ENCODE assay signal across 9 cellular contexts in the genomic region with DNA sequence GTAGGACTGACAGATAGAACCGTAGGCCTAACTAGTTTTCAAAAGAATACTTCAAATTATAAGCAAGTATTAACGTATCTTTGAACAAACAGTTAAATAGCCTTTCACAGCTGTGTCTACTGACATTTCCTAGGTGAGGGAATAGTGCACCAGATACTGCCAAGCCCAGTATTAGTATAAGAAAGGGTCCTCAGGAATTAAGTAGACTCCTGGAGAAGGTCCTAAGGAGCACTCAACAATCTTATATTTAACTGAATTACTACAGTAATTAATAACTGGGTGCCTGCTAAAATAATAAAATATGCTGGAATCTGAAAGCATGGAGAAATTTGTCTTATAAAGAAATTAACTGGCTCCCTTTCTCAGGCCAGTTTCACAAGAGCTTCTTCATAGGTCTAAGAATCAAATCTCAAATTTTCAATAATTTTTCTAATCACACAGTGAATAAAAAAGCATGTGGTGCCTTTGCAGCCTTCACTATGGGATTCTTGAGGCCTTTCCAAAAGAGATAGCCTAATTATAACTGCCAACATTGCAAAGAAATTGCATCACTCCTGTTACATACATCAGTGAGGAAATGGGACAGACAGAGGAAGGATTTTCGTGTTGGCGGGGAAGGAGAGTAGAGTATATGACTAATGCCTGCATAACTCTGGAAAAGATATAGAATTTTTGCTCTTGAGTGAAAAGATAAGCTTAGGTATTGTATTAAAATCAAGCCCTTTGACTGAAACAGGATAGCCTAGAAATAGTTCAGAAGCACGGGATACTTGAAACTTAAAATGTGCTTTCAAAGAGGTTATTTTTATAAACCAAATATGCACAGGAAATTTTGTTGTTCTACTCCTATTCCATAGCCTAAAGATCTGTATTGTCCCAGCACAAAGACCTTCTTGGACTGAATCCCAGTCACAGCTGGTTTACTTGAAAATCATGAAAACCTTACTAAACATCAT.
DNase-seq lines count a peak whose midpoint lies in the region; ATAC-seq and TF ChIP-seq lines count a peak whose summit lies in the region.
"Had no signal": no experiment of that assay in that cellular context is flagged by ENCODE, and none has a peak within 500 bp of the region (broad histone marks: within the 10 kb centered on the region; RNA-seq: fewer than 3 reads in every experiment).

No MANE protein-coding gene starts in this region.

- H3K27me3 ChIP-seq in colonic mucosa = no peaks in the 10 kb centered on the region

- no peak for TF ChIP-seq CTCF in mesothelial cell of epicardium (IDR thresholded peaks at IDR 0.05; ENCODE audit: unreplicated experiment)
- TF ChIP-seq CTCF in colonic mucosa (IDR thresholded peaks at IDR 0.05) = no peak

- no peaks in the 10 kb centered on the region for H3K9me3 ChIP-seq in colonic mucosa

- no peak overlapping the region for H3K4me3 ChIP-seq in colonic mucosa

- H3K4me1 ChIP-seq in colonic mucosa = no peaks in the 10 kb centered on the region

- peaks cover 28% of the 10 kb centered on the region for H3K4me1 Mint-ChIP-seq in mesothelial cell of epicardium

- H3K4me3 Mint-ChIP-seq in mesothelial cell of epicardium = no peak overlapping the region

- H3K9ac ChIP-seq in colonic mucosa (ENCODE audit: low read depth in 2 of 2, low read length in 2 of 2) = no peak overlapping the region

- H3K36me3 ChIP-seq in colonic mucosa = no peaks in the 10 kb centered on the region

- peaks cover 8% of the 10 kb centered on the region for H3K9me3 Mint-ChIP-seq in mesothelial cell of epicardium

- H3K27me3 Mint-ChIP-seq in mesothelial cell of epicardium (ENCODE audit: low read depth) = no peaks in the 10 kb centered on the region

- ATAC-seq in HG03108 (IDR thresholded peaks at IDR 0.05; ENCODE audit: unreplicated experiment) = no peak

- H3K27ac ChIP-seq in colonic mucosa = no peak overlapping the region

- intact Hi-C loops in colonic mucosa (cut with DNase I) = no loop called here

- no peaks in the 10 kb centered on the region for H3K36me3 Mint-ChIP-seq in mesothelial cell of epicardium

- DNase-seq in EL (peak; percentile 95), OCI-M1 (lab: John Stamatoyannopoulos, UW) (peak; percentile 97), dermis microvascular lymphatic vessel endothelial cell (ENCODE audit: low read depth in 2 of 2) (peak; percentile 44 to 97), mesothelial cell of epicardium (ENCODE audit: low spot score in 2 of 2, unreplicated experiment in 2 of 2) (no peak), colonic mucosa (no peak), DMS79 treated with DMSO at 0.1 percent for 48 hours (lab: John Stamatoyannopoulos, UW) (no peak)
- no peak for DNase-seq in activated effector memory CD4-positive, alpha-beta T cell treated with anti-CD3 and anti-CD28 coated beads, Interleukin-2, amount 50 U/mL, for 16 hours
- DNase-seq: activated CD4-positive, CD25-positive, alpha-beta regulatory T cell treated with anti-CD3 and anti-CD28 coated beads, Interleukin-2, amount 50 U/mL, for 72 hours had no signal

- H3K27ac Mint-ChIP-seq in mesothelial cell of epicardium = peak overlapping the region; percentile 86

Comparison
In these comparisons a context has a peak if more than half of its experiments do, and no peak if none do; other contexts are left out.
1. DNase-seq: peak in EL (single experiment), OCI-M1 (single experiment) and dermis microvascular lymphatic vessel endothelial cell (2 of 2); none in mesothelial cell of epicardium (0 of 2), colonic mucosa (single experiment), activated effector memory CD4-positive, alpha-beta T cell treated with anti-CD3 and anti-CD28 coated beads, Interleukin-2, amount 50 U/mL, for 16 hours (single experiment) and DMS79 treated with DMSO at 0.1 percent for 48 hours (single experiment).